26 cellular contexts compared by ENCODE assay signal in genomic region chr7:102191556-102192203, GRCh38.
A peak's percentile ranks its signal among the peaks of the same experiment; 100 is the strongest.
DNase-seq lines count a peak whose midpoint lies in the region; ATAC-seq, FAIRE-seq and TF ChIP-seq lines count a peak whose summit lies in the region.
"Had no signal": no experiment of that assay in that cellular context is flagged by ENCODE, and none has a peak within 500 bp of the region (broad histone marks: within the 10 kb centered on the region; RNA-seq: fewer than 3 reads in every experiment).

No MANE protein-coding gene starts in this region.

- H3K4me2 ChIP-seq in H9 (ENCODE audit: insufficient read depth, insufficient read length, low read length) (no peak overlapping the region), H1 (ENCODE audit: insufficient read depth in 1 of 2, low read depth in 2 of 2, low read length in 2 of 2) (no peak overlapping the region), neuronal stem cell (ENCODE audit: insufficient read depth, low read length, poor library complexity, severe bottlenecking) (no peak overlapping the region)
- H3K4me2 ChIP-seq: A549, KMS-11 had no signal

- H3K79me2 ChIP-seq in H9 (ENCODE audit: insufficient read depth, low read length) (no peaks in the 10 kb centered on the region), H1 (ENCODE audit: control insufficient read depth in 1 of 2, insufficient read depth in 2 of 2, low read length in 2 of 2) (no peaks in the 10 kb centered on the region)

- H3K27ac Mint-ChIP-seq in CD14-positive monocyte (peak overlapping the region in 4 of 7 donors; percentile 5 to 68 (median 63)), H9 (peak overlapping the region; percentile 13 to 97 (median 22); a peak in 3 of 7 replicates)
- H3K27ac Mint-ChIP-seq: B cell; CD8-positive, alpha-beta T cell; HFFc6; T-cell had no signal

- H4K8ac ChIP-seq in H9 (replicated peaks; ENCODE audit: insufficient read length, low read depth, low read length) = no peak overlapping the region
- no peak overlapping the region for H4K8ac ChIP-seq in H1 (ENCODE audit: extremely low read depth, insufficient read depth, low read length)
- no peak overlapping the region for H4K8ac ChIP-seq in neuronal stem cell (ENCODE audit: low read depth, low read length)

- CTCF ChIA-PET in H1 (lab: Charles Lee; ENCODE audit: partially characterized antibody) = interaction anchor here (0.6 to 0.7 kb wide), 2 partner anchors 23 to 39 kb away, joined by 3 read pairs; no protein-coding TSS in a partner anchor

- H3K9me3 ChIP-seq in H9 (ENCODE audit: control insufficient read depth, low read depth, low read length) = no peaks in the 10 kb centered on the region
- H3K9me3 ChIP-seq in H1 (ENCODE audit: insufficient read depth in 2 of 2, low read depth in 1 of 2, low read length in 1 of 2) = no peaks in the 10 kb centered on the region
- no peaks in the 10 kb centered on the region for H3K9me3 ChIP-seq in neuronal stem cell (replicated peaks in 1 of 2; ENCODE audit: control insufficient read depth in 2 of 2, insufficient read depth in 1 of 2, low read depth in 1 of 2, low read length in 2 of 2)
- H3K9me3 ChIP-seq: A549, Peyer's patch, SJCRH30 had no signal

- no peak overlapping the region for H4K5ac ChIP-seq in H9 (ENCODE audit: insufficient read length, low read depth, low read length)
- H4K5ac ChIP-seq in H1 (ENCODE audit: insufficient read length, low read depth, low read length) = no peak overlapping the region

- H2BK20ac ChIP-seq in H9 (ENCODE audit: low read depth, low read length, poor library complexity, severe bottlenecking) = no peak overlapping the region
- H2BK20ac ChIP-seq in H1 (ENCODE audit: low read length) = 0 out of 2 replicates have a peak overlapping the region, but pooled peaks have one; percentile 80

- H3K23ac ChIP-seq in H9 (ENCODE audit: insufficient read length, low read depth, low read length) (no peak overlapping the region), H1 (ENCODE audit: insufficient read length) (no peak overlapping the region), neuronal stem cell (ENCODE audit: low read depth, low read length, poor library complexity) (peak overlapping the region; percentile 37)

- no peak for TF ChIP-seq CTCF in CD14-positive monocyte (IDR thresholded peaks at IDR 0.05)
- no peak for TF ChIP-seq CTCF in H9 (conservative IDR thresholded peaks at IDR 0.05)
- TF ChIP-seq CTCF in H1 (IDR thresholded peaks at IDR 0.05; ENCODE audit: control extremely low read depth in 1 of 3, insufficient read depth in 1 of 3, low read depth in 1 of 3, low read length in 3 of 3) = no peak

- H2BK12ac ChIP-seq in H9 (ENCODE audit: insufficient read length, low read depth, low read length) (no peak overlapping the region), H1 (ENCODE audit: low read depth, low read length) (0 out of 2 replicates have a peak overlapping the region, but pooled peaks have one; percentile 39), neuronal stem cell (ENCODE audit: low read length) (no peak overlapping the region)

- POLR2A ChIA-PET in H1 (lab: Charles Lee; ENCODE audit: partially characterized antibody) = no interaction called here

- H3K56ac ChIP-seq in H9 (ENCODE audit: insufficient read length, low read depth, low read length) = no peak overlapping the region
- no peak overlapping the region for H3K56ac ChIP-seq in H1 (replicated peaks; ENCODE audit: insufficient read length, low read depth, low read length)

- H2AK5ac ChIP-seq in H9 (ENCODE audit: insufficient read length, low read length) (no peak overlapping the region), H1 (ENCODE audit: low read depth, low read length) (no peak overlapping the region), neuronal stem cell (ENCODE audit: low read depth, low read length) (no peak overlapping the region)

- no peak overlapping the region for H3K4ac ChIP-seq in H9 (ENCODE audit: low read depth, low read length)
- H3K4ac ChIP-seq in H1 (replicated peaks; ENCODE audit: insufficient read length, low read depth, low read length) = no peak overlapping the region
- no peak overlapping the region for H3K4ac ChIP-seq in neuronal stem cell (ENCODE audit: low read length)

- H3T11ph ChIP-seq in H9 (ENCODE audit: low read length) = no peak overlapping the region

- H3K18ac ChIP-seq in H9 (ENCODE audit: insufficient read length, low read depth, low read length) (no peak overlapping the region), H1 (ENCODE audit: extremely low read depth, low read length) (no peak overlapping the region), neuronal stem cell (ENCODE audit: low read length) (no peak overlapping the region)

- H2AFZ ChIP-seq in H9 (ENCODE audit: low read length) (no peak overlapping the region), H1 (ENCODE audit: low read length) (no peak overlapping the region), neuronal stem cell (ENCODE audit: low read length) (no peak overlapping the region)

- H3K9me3 Mint-ChIP-seq in CD14-positive monocyte (no peaks in the 10 kb centered on the region), H9 (no peaks in the 10 kb centered on the region)
- H3K9me3 Mint-ChIP-seq: CD8-positive, alpha-beta T cell; HFFc6; T-cell had no signal

- H3K4me1 ChIP-seq in H9 (ENCODE audit: insufficient read depth, low read length) (no peaks in the 10 kb centered on the region; the same call in 1 of the 2 replicates), H1 (replicated peaks in 1 of 4; ENCODE audit: control insufficient read depth in 3 of 4, insufficient read depth in 4 of 4, low read length in 3 of 4) (peaks cover 4 to 15% (median 9%) of the 10 kb centered on the region in 4 experiments), neuronal stem cell (ENCODE audit: control insufficient read depth in 2 of 2, insufficient read depth in 1 of 2, low read depth in 1 of 2, low read length in 2 of 2) (peaks cover 0 to 3% of the 10 kb centered on the region in 2 donors)
- H3K4me1 ChIP-seq: A549, Peyer's patch, SJCRH30 had no signal

- TF ChIP-seq EP300 in H1 (IDR thresholded peaks at IDR 0.05; ENCODE audit: borderline replicate concordance in 1 of 2, low read depth in 2 of 2, low read length in 2 of 2) = no peak

- H3K27ac ChIP-seq in H9 (ENCODE audit: insufficient read length, low read depth, low read length) (no peak overlapping the region), H1 (ENCODE audit: low read depth, low read length) (no peak overlapping the region), neuronal stem cell (replicated peaks; ENCODE audit: low read length) (no peak overlapping the region)
- H3K27ac ChIP-seq: A549, KMS-11, Peyer's patch, SJCRH30 had no signal

- H2BK5ac ChIP-seq in H9 (ENCODE audit: insufficient read length, low read length) = no peak overlapping the region
- H2BK5ac ChIP-seq in H1 (ENCODE audit: low read depth, low read length) = 0 out of 2 replicates have a peak overlapping the region, but pooled peaks have one; percentile 21
- H2BK5ac ChIP-seq in neuronal stem cell (ENCODE audit: low read length) = no peak overlapping the region

- TF ChIP-seq POLR2A in H1 (IDR thresholded peaks at IDR 0.05; ENCODE audit: control extremely low read depth in 1 of 2, low read depth in 2 of 2, low read length in 2 of 2) = no peak

- H4K91ac ChIP-seq in H9 (ENCODE audit: insufficient read length, low read depth, low read length) (no peak overlapping the region), H1 (replicated peaks; ENCODE audit: insufficient read length, low read length) (no peak overlapping the region), neuronal stem cell (ENCODE audit: low read depth, low read length, poor library complexity) (no peak overlapping the region)

- no peak overlapping the region; the same call in 1 of the 2 replicates for H3K14ac ChIP-seq in H9 (ENCODE audit: insufficient read depth, low read length)
- no peak overlapping the region for H3K14ac ChIP-seq in H1 (ENCODE audit: insufficient read length)
- H3K14ac ChIP-seq in neuronal stem cell (ENCODE audit: low read length) = no peak overlapping the region

- H4K20me1 ChIP-seq in H9 (ENCODE audit: control insufficient read depth, insufficient read depth, insufficient read length) (no peaks in the 10 kb centered on the region), H1 (replicated peaks in 1 of 2; ENCODE audit: control insufficient read depth in 1 of 2, insufficient read depth in 2 of 2, low read length in 2 of 2) (no peaks in the 10 kb centered on the region)

- no peak overlapping the region for H3K9ac ChIP-seq in H9 (ENCODE audit: extremely low read depth, insufficient read length, low read length)
- H3K9ac ChIP-seq in H1 (replicated peaks in 1 of 4; ENCODE audit: extremely low read depth in 1 of 4, low read depth in 3 of 4, low read length in 3 of 4) = no peak overlapping the region
- no peak overlapping the region for H3K9ac ChIP-seq in neuronal stem cell (ENCODE audit: low read depth, low read length, poor library complexity)
- H3K9ac ChIP-seq: KMS-11 had no signal

- TF ChIP-seq RAD21 in H1 (IDR thresholded peaks at IDR 0.05 in 1 of 2, conservative IDR thresholded peaks at IDR 0.05 in 1 of 2; ENCODE audit: low read depth in 2 of 2, low read length in 2 of 2) = no peak

- H3K27me3 Mint-ChIP-seq in CD14-positive monocyte (ENCODE audit: low read depth in 3 of 3) (peaks cover 0 to 1% (median 0%) of the 10 kb centered on the region in 3 donors), H9 (ENCODE audit: low read depth) (no peaks in the 10 kb centered on the region)
- H3K27me3 Mint-ChIP-seq: B cell, T-cell had no signal

- DNase-seq in CD14-positive monocyte (ENCODE audit: low spot score) (no peak), H9 (no peak), H1 (ENCODE audit: low read depth in 1 of 2, low spot score in 2 of 2) (no peak), neuronal stem cell (ENCODE audit: low spot score) (no peak), NCI-H2029 (lab: John Stamatoyannopoulos, UW) (no peak)
- DNase-seq: Calu3; CD8-positive, alpha-beta T cell; DMS153; HFFc6; NCI-H1105; NCI-H146; NCI-H2029 treated with DMSO at 0.1 percent for 48 hours; NCI-H226; NCI-H510A treated with DMSO at 0.1 percent for 48 hours; NCI-H774; Peyer's patch; SJCRH30; T-cell had no signal

- H3K36me3 Mint-ChIP-seq in CD14-positive monocyte (peaks cover 81 to 95% of the 10 kb centered on the region in 2 donors), H9 (ENCODE audit: insufficient read depth in 1 of 3, low read depth in 3 of 3) (peaks cover 14 to 65% (median 50%) of the 10 kb centered on the region in 3 experiments)

- FAIRE-seq in H1 (lab: Jason Lieb, UNC) = no peak
- FAIRE-seq: A549, GM12892, H54, HTR-8/SVneo had no signal

- H3K36me3 ChIP-seq in H1 (ENCODE audit: control insufficient read depth in 2 of 4, insufficient read depth in 4 of 4, low read length in 3 of 4) = peaks cover 3 to 24% (median 18%) of the 10 kb centered on the region in 4 experiments; a peak in 6 of 8 replicates
- H3K36me3 ChIP-seq in neuronal stem cell (replicated peaks in 1 of 2; ENCODE audit: control insufficient read depth in 2 of 2, insufficient read depth in 2 of 2, low read length in 2 of 2) = peaks cover 29 to 81% of the 10 kb centered on the region in 2 donors

- ATAC-seq in GM21825 (IDR thresholded peaks at IDR 0.05; ENCODE audit: unreplicated experiment) = no peak
- no peak for ATAC-seq in HG03565 (IDR thresholded peaks at IDR 0.05; ENCODE audit: unreplicated experiment)
- ATAC-seq: A549; CD8-positive, alpha-beta T cell; T-cell had no signal

- no peak overlapping the region for H3K4me3 Mint-ChIP-seq in CD14-positive monocyte
- H3K4me3 Mint-ChIP-seq in H9 = no peak overlapping the region; a peak in 1 of 5 replicates
- H3K4me3 Mint-ChIP-seq: B cell; CD8-positive, alpha-beta T cell; HFFc6; T-cell had no signal

- H3K79me1 ChIP-seq in H9 (ENCODE audit: insufficient read depth, low read depth, low read length, poor library complexity, severe bottlenecking) (no peaks in the 10 kb centered on the region), H1 (ENCODE audit: low read depth, low read length) (no peaks in the 10 kb centered on the region; the same call in 1 of the 2 replicates), neuronal stem cell (ENCODE audit: low read depth, low read length) (peaks cover 6% of the 10 kb centered on the region)

- H3K23me2 ChIP-seq in H9 (ENCODE audit: insufficient read length, low read depth, low read length, poor library complexity, severe bottlenecking) (no peaks in the 10 kb centered on the region), H1 (ENCODE audit: low read depth, low read length) (peaks cover 2% of the 10 kb centered on the region; the same call in 1 of the 2 replicates)

- H3K4me1 Mint-ChIP-seq in CD14-positive monocyte (no peaks in the 10 kb centered on the region), H9 (peaks cover 25% of the 10 kb centered on the region in 2 experiments)
- H3K4me1 Mint-ChIP-seq: B cell, T-cell had no signal

- H2BK15ac ChIP-seq in H9 (ENCODE audit: low read depth, low read length) (no peak overlapping the region), H1 (ENCODE audit: low read length) (no peak overlapping the region), neuronal stem cell (ENCODE audit: low read length) (no peak overlapping the region)

- H3K4me3 ChIP-seq in H1 (ENCODE audit: extremely low read depth in 1 of 4, insufficient read depth in 2 of 4, low read depth in 3 of 4, low read length in 4 of 4) = no peak overlapping the region
- H3K4me3 ChIP-seq in neuronal stem cell (ENCODE audit: low read length in 2 of 2) = no peak overlapping the region
- H3K4me3 ChIP-seq: A549, Peyer's patch, SJCRH30 had no signal

- intact Hi-C loops in CD14-positive monocyte (cut with micrococcal nuclease) = no loop called here

- H3K27me3 ChIP-seq in H9 (ENCODE audit: insufficient read depth, low read length) = no peaks in the 10 kb centered on the region
- H3K27me3 ChIP-seq in H1 (replicated peaks in 1 of 4; ENCODE audit: control insufficient read depth in 3 of 4, extremely low read depth in 1 of 4, insufficient read depth in 3 of 4, low read length in 3 of 4) = no peaks in the 10 kb centered on the region
- H3K27me3 ChIP-seq in neuronal stem cell (ENCODE audit: control insufficient read depth in 3 of 3, insufficient read depth in 3 of 3, low read depth in 1 of 3, low read length in 3 of 3) = no peaks in the 10 kb centered on the region
- H3K27me3 ChIP-seq: Peyer's patch, SJCRH30 had no signal

- WGBS in H9 (ENCODE audit: extremely low coverage, insufficient read length, low lambda C conversion rate) = no CpG with 5 or more reads among the region's 16 CpGs
- 92% methylated on average over 16 of the region's 16 CpGs; no CpG with 5 or more reads in 1 of the 2 experiments for WGBS in H1 (ENCODE audit: extremely low coverage in 1 of 2, insufficient coverage in 1 of 2, insufficient read length in 1 of 2, insufficient replicate concordance in 2 of 2, low coverage in 1 of 2, low lambda C conversion rate in 2 of 2, missing lambda C conversion rate in 1 of 2), 2 experiments
- no CpG with 5 or more reads among the region's 16 CpGs for WGBS in neuronal stem cell (ENCODE audit: extremely low coverage in 2 of 2, insufficient read length in 2 of 2, insufficient replicate concordance in 1 of 2), 2 donors

- H2BK120ac ChIP-seq in H9 (ENCODE audit: low read depth, low read length, poor library complexity, severe bottlenecking) (no peak overlapping the region), H1 (replicated peaks; ENCODE audit: low read depth, low read length) (no peak overlapping the region), neuronal stem cell (ENCODE audit: low read depth, low read length) (no peak overlapping the region)
